ENCODE assay signal across 1 cellular context in the genomic region with DNA sequence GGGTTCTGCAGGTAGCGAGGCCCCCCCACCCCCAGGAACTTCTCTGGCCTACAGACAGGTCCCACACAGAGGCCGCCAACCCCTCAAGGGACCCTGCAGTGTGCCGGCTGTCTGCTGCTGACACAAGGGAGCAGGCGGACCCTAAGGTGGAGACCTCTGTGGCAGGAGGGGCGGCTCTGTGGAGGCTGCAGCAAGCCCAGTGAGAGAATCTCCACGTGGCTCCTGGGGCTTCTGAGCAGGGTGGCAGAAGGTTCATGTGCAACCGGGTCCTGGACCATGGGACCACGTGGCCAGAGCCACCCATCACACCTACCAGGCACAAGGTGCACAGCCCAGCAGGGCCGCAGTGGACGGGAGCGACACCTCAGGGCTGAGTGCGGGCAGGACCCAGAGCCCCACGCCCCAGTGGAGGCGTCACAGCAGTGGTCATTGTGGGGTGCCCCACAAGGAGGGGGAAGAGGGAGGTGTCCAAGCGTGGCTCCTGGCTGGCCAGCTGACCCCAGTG.
TF ChIP-seq lines count a peak whose summit lies in the region.

No MANE protein-coding gene starts in this region.

TF ChIP-seq in HEK293T, 16 proteins besides CTCF, POLR2A, EP300 and RAD21:
- no peak for TF ChIP-seq SUZ12 (IDR thresholded peaks at IDR 0.05)
- TF ChIP-seq ELF4 (IDR thresholded peaks at IDR 0.05): no peak
- no peak for TF ChIP-seq CTBP1 (IDR thresholded peaks at IDR 0.05; ENCODE audit: borderline replicate concordance)
- no peak for TF ChIP-seq SP1 (IDR thresholded peaks at IDR 0.05)
- no peak for TF ChIP-seq L3MBTL2 (conservative IDR thresholded peaks at IDR 0.05)
- no peak for TF ChIP-seq ZNF384 (IDR thresholded peaks at IDR 0.05)
- no peak for TF ChIP-seq TARDBP (IDR thresholded peaks at IDR 0.05)
- no peak for TF ChIP-seq LEF1 (IDR thresholded peaks at IDR 0.05; ENCODE audit: borderline replicate concordance)
- TF ChIP-seq FOXA1 (IDR thresholded peaks at IDR 0.05): no peak
- TF ChIP-seq FOXK2 (IDR thresholded peaks at IDR 0.05): no peak
- TF ChIP-seq, protein P1, sequence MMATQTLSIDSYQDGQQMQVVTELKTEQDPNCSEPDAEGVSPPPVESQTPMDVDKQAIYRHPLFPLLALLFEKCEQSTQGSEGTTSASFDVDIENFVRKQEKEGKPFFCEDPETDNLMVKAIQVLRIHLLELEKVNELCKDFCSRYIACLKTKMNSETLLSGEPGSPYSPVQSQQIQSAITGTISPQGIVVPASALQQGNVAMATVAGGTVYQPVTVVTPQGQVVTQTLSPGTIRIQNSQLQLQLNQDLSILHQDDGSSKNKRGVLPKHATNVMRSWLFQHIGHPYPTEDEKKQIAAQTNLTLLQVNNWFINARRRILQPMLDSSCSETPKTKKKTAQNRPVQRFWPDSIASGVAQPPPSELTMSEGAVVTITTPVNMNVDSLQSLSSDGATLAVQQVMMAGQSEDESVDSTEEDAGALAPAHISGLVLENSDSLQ (IDR thresholded peaks at IDR 0.05): no peak
- no peak for TF ChIP-seq ARNT (IDR thresholded peaks at IDR 0.05)
